29 cellular contexts compared by ENCODE assay signal in genomic region chrX:40331766-40332165, GRCh38.
"Had no signal": no experiment of that assay in that cellular context is flagged by ENCODE, and none has a peak within 500 bp of the region (broad histone marks: within the 10 kb centered on the region; RNA-seq: fewer than 3 reads in every experiment).

No MANE protein-coding gene starts in this region.

- H3K9me3 Mint-ChIP-seq: natural killer cell; stimulated activated memory B cell treated with anti-CD40 and anti-IgM and Interleukin-4, amounts not matched to agents 10 μg/mL and 1 μg/mL and 100 μg/mL, for 72 hours; stimulated activated naive CD8-positive, alpha-beta T cell treated with anti-CD3 and anti-CD28 coated beads, Interleukin-15, amount 100 ng/mL, for 72 hours had no signal

- DNase-seq: kidney glomerular epithelial cell; left cardiac atrium; lower lobe of right lung; mammary epithelial cell; mesenchymal stem cell; naive B cell; natural killer cell; nephron progenitor cell; occipital lobe; right lobe of liver; stimulated activated CD4-positive, alpha-beta T cell treated with anti-CD3 and anti-CD28 coated beads, Interleukin-1b, Interleukin-23, amount 100 ng/mL, for 48 hours; stimulated activated CD4-positive, alpha-beta T cell treated with anti-CD3 and anti-CD28 coated beads, Interleukin-2, amount 100 ng/mL, for 48 hours; stimulated activated CD4-positive, alpha-beta T cell treated with anti-CD3 and anti-CD28 coated beads, Interleukin-4, amount 100 ng/mL, for 4 hours; stimulated activated CD8-positive, alpha-beta memory T cell treated with anti-CD3 and anti-CD28 coated beads, Interleukin-4, amount 100 ng/mL, for 48 hours; stimulated activated naive CD4-positive, alpha-beta T cell treated with Interleukin-2 at 50 U/mL for 16 hours; stimulated activated naive CD8-positive, alpha-beta T cell treated with anti-CD3 and anti-CD28 coated beads, Interleukin-15, amount 100 ng/mL, for 72 hours; substantia nigra; upper lobe of left lung had no signal

- H3K79me2 ChIP-seq: parathyroid adenoma had no signal

- H3K4me3 ChIP-seq: lower lobe of right lung, neural progenitor cell, right atrium auricular region, right lobe of liver, smooth muscle cell, tibial nerve, upper lobe of left lung, vagina had no signal

- H3K4me1 ChIP-seq: lower lobe of right lung, parathyroid adenoma, right atrium auricular region, right lobe of liver, tibial nerve, upper lobe of left lung, vagina had no signal

- H3K4me3 Mint-ChIP-seq: naive B cell; natural killer cell; nephron progenitor cell; neural progenitor cell; stimulated activated memory B cell treated with anti-CD40 and anti-IgM and Interleukin-4, amounts not matched to agents 10 μg/mL and 1 μg/mL and 100 μg/mL, for 72 hours; stimulated activated naive CD8-positive, alpha-beta T cell treated with anti-CD3 and anti-CD28 coated beads, Interleukin-15, amount 100 ng/mL, for 72 hours had no signal

- H2AFZ ChIP-seq: neural progenitor cell, parathyroid adenoma had no signal

- H3K4me1 Mint-ChIP-seq: nephron progenitor cell; stimulated activated memory B cell treated with anti-CD40 and anti-IgM and Interleukin-4, amounts not matched to agents 10 μg/mL and 1 μg/mL and 100 μg/mL, for 72 hours had no signal

- H3K27me3 ChIP-seq: neural progenitor cell, neutrophil, right atrium auricular region, right lobe of liver, tibial nerve, upper lobe of left lung, vagina had no signal

- H3K27me3 Mint-ChIP-seq: progenitor cell of endocrine pancreas; stimulated activated memory B cell treated with anti-CD40 and anti-IgM and Interleukin-4, amounts not matched to agents 10 μg/mL and 1 μg/mL and 100 μg/mL, for 72 hours; stimulated activated naive CD8-positive, alpha-beta T cell treated with anti-CD3 and anti-CD28 coated beads, Interleukin-15, amount 100 ng/mL, for 72 hours had no signal

- H3K9ac ChIP-seq: neural progenitor cell, parathyroid adenoma had no signal

- ATAC-seq: left cardiac atrium; left lobe of liver; lower lobe of right lung; natural killer cell; right lobe of liver; stimulated activated memory B cell treated with anti-CD40 and anti-IgM and Interleukin-4, amounts not matched to agents 10 μg/mL and 1 μg/mL and 100 μg/mL, for 72 hours; stimulated activated naive CD8-positive, alpha-beta T cell treated with anti-CD3 and anti-CD28 coated beads, Interleukin-15, amount 100 ng/mL, for 72 hours had no signal

- H3K9me3 ChIP-seq: lower lobe of right lung, neutrophil, right atrium auricular region, right lobe of liver, tibial nerve, upper lobe of left lung, vagina had no signal

- FAIRE-seq: keratinocyte had no signal

- H3K36me3 Mint-ChIP-seq: naive B cell; natural killer cell; neural progenitor cell; stimulated activated memory B cell treated with anti-CD40 and anti-IgM and Interleukin-4, amounts not matched to agents 10 μg/mL and 1 μg/mL and 100 μg/mL, for 72 hours had no signal

- H3K36me3 ChIP-seq: lower lobe of right lung, neural progenitor cell, neutrophil, right atrium auricular region, right lobe of liver, tibial nerve, upper lobe of left lung, vagina had no signal

- H3K4me2 ChIP-seq: neural progenitor cell, smooth muscle cell had no signal

- H3K27ac ChIP-seq: lower lobe of right lung, neural progenitor cell, neutrophil, parathyroid adenoma, right atrium auricular region, right lobe of liver, tibial nerve, upper lobe of left lung, vagina had no signal
